Comparison of ENCODE assay signal across 13 cellular contexts in the genomic region with DNA sequence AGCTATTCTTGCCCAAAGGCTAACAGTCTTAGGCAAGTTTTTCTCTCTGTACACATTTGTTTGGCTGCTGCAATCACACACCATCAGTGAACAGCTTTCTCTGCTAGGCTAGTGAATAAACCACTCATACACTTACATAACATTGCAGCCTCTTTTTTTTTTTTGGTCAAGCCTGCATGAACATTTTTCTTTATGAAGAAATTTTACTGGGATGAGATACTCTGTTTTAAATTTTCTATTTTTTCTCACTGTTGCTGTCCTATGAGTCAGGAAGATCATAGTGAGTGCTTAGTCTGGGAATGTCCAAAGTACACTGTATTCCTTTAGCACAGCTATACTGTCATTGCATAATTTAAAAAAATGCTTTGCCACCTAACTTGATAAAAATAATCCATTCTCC. TPM values are rescaled to one million over a fixed set of nuclear protein-coding genes. Genes with fewer than 3 reads are reported as not detected.
DNase-seq lines count a peak whose midpoint lies in the region; ATAC-seq, FAIRE-seq and TF ChIP-seq lines count a peak whose summit lies in the region.
"Had no signal": no experiment of that assay in that cellular context is flagged by ENCODE, and none has a peak within 500 bp of the region (broad histone marks: within the 10 kb centered on the region; RNA-seq: fewer than 3 reads in every experiment).

No MANE protein-coding gene starts in this region.

- no peaks in the 10 kb centered on the region for H3K27me3 ChIP-seq in bronchial epithelial cell (ENCODE audit: control insufficient read depth, insufficient read depth, low read length)

- H3K4me1 Mint-ChIP-seq in HFFc6 (ENCODE audit: low read depth) = peaks cover 46% of the 10 kb centered on the region

- peak overlapping the region; percentile 78 for H3K27ac Mint-ChIP-seq in HFFc6
- H3K27ac Mint-ChIP-seq: brain; stimulated activated naive B cell treated with anti-CD40 and anti-IgM and Interleukin-4, amounts not matched to agents 10 μg/mL and 1 μg/mL and 100 μg/mL, for 72 hours had no signal

- H3K36me3 Mint-ChIP-seq in HFFc6 (ENCODE audit: low read depth) = peaks cover 4% of the 10 kb centered on the region; the same call in 1 of the 2 replicates

- no peak for ATAC-seq in GM21526 (IDR thresholded peaks at IDR 0.05; ENCODE audit: low FRiP score, unreplicated experiment)
- no peak for ATAC-seq in HG02763 (IDR thresholded peaks at IDR 0.05; ENCODE audit: unreplicated experiment)
- ATAC-seq: stimulated activated naive B cell treated with anti-CD40 and anti-IgM and Interleukin-4, amounts not matched to agents 10 μg/mL and 1 μg/mL and 100 μg/mL, for 72 hours had no signal

- H3K36me3 ChIP-seq in bronchial epithelial cell (ENCODE audit: control insufficient read depth, insufficient read depth, low read length) = no peaks in the 10 kb centered on the region

- DNase-seq in HFFc6 = peak; percentile 87
- peak; percentile 90 for DNase-seq in bronchial epithelial cell (ENCODE audit: low read depth)
- DNase-seq in iris pigment epithelial cell (ENCODE audit: low read depth) = peak; percentile 91
- DNase-seq in stromal cell of bone marrow (ENCODE audit: low read depth) = peak; percentile 80
- DNase-seq in SKM-1 treated with dmso at 0.1 percent for 144 hours (lab: John Stamatoyannopoulos, UW; ENCODE audit: unreplicated experiment) = no peak
- no peak for DNase-seq in KG1 (lab: John Stamatoyannopoulos, UW)
- DNase-seq: activated CD4-positive, alpha-beta T cell treated with anti-CD3 and anti-CD28 coated beads for 48 hours; NCI-H1417; stimulated activated naive B cell treated with anti-CD40 and anti-IgM and Interleukin-4, amounts not matched to agents 10 μg/mL and 1 μg/mL and 100 μg/mL, for 72 hours had no signal

- peak overlapping the region; percentile 43 for H3K4me3 Mint-ChIP-seq in HFFc6
- H3K4me3 Mint-ChIP-seq: brain; stimulated activated naive B cell treated with anti-CD40 and anti-IgM and Interleukin-4, amounts not matched to agents 10 μg/mL and 1 μg/mL and 100 μg/mL, for 72 hours had no signal

- H3K4me3 ChIP-seq in bronchial epithelial cell (ENCODE audit: low read depth, low read length) = no peak overlapping the region
- H3K4me3 ChIP-seq: PC-9 had no signal

- no peaks in the 10 kb centered on the region for H3K9me3 Mint-ChIP-seq in HFFc6
- H3K9me3 Mint-ChIP-seq: brain; stimulated activated naive B cell treated with anti-CD40 and anti-IgM and Interleukin-4, amounts not matched to agents 10 μg/mL and 1 μg/mL and 100 μg/mL, for 72 hours had no signal

- H3K27me3 Mint-ChIP-seq in HFFc6 (ENCODE audit: insufficient read depth) = no peaks in the 10 kb centered on the region
- H3K27me3 Mint-ChIP-seq: brain; stimulated activated naive B cell treated with anti-CD40 and anti-IgM and Interleukin-4, amounts not matched to agents 10 μg/mL and 1 μg/mL and 100 μg/mL, for 72 hours had no signal

- TF ChIP-seq CTCF in HFFc6 (IDR thresholded peaks at IDR 0.05) (no peak), bronchial epithelial cell (IDR thresholded peaks at IDR 0.05; ENCODE audit: insufficient read depth, low read length, severe bottlenecking) (no peak)

- FAIRE-seq in bronchial epithelial cell (lab: Jason Lieb, UNC) = no peak

RNA-seq across cellular contexts. Expression of gene ROCK1, which starts 58.5 kb away (rescaled TPM):
- total RNA-seq in HFFc6 (2021; fragmentation: NEBNext Ultra II Directional; extraction: Animal tissue kit (Norgen Biotek cat#: 25700)) = 10 to 100 TPM; 64.8 to 71.7 (median 67.1) TPM
- total RNA-seq in bronchial epithelial cell = 16.6 and 27.4 TPM in 2 replicates

Comparison
In these comparisons a context has a peak if more than half of its experiments do, and no peak if none do; other contexts are left out.
1. DNase-seq: peak in HFFc6 (single experiment), bronchial epithelial cell (single experiment), iris pigment epithelial cell (single experiment) and stromal cell of bone marrow (single experiment); none in SKM-1 treated with dmso at 0.1 percent for 144 hours (single experiment) and KG1 (single experiment).